ENCODE assay signal across 18 cellular contexts in the genomic region with DNA sequence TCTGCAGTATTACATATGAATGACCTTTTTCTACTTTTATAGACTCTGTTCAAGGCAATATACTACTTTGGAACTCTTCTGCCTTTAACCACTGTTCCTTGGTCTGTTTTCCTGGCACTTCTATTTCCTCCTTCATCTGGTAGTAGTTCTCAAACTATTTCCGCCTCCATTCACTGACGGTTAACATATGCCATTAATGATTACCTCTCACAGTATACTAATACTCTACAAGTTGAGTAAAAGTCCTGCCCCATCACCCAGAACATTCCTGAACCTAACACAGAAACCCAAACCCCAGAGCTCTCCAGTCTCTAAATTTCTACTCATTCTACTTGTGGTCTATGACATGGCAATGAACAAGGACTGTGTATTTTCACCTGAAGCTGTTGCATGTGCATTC. TPM values are rescaled to one million over a fixed set of nuclear protein-coding genes. Genes with fewer than 3 reads are reported as not detected.
DNase-seq lines count a peak whose midpoint lies in the region; ATAC-seq, FAIRE-seq and TF ChIP-seq lines count a peak whose summit lies in the region.
"Had no signal": no experiment of that assay in that cellular context is flagged by ENCODE, and none has a peak within 500 bp of the region (broad histone marks: within the 10 kb centered on the region; RNA-seq: fewer than 3 reads in every experiment).

No MANE protein-coding gene starts in this region.

- H3K27me3 ChIP-seq in astrocyte (ENCODE audit: insufficient read depth, low read length) (no peaks in the 10 kb centered on the region), dorsolateral prefrontal cortex (no peaks in the 10 kb centered on the region)
- H3K27me3 ChIP-seq: pancreas had no signal

- H2AFZ ChIP-seq in astrocyte (ENCODE audit: low read depth, low read length) = no peak overlapping the region

- peaks cover 4% of the 10 kb centered on the region for H3K36me3 ChIP-seq in astrocyte (ENCODE audit: insufficient read depth, low read length)
- H3K36me3 ChIP-seq: pancreas had no signal

- H3K4me1 Mint-ChIP-seq in astrocyte (ENCODE audit: low read depth, unreplicated experiment) (peaks cover 33% of the 10 kb centered on the region), nephron (peaks cover 23% of the 10 kb centered on the region)

- TF ChIP-seq CTCF in AG10803 (conservative IDR thresholded peaks at IDR 0.05; ENCODE audit: low read length) (no peak), astrocyte (IDR thresholded peaks at IDR 0.05; ENCODE audit: insufficient read depth, low read depth, low read length) (no peak), nephron (IDR thresholded peaks at IDR 0.05; ENCODE audit: unreplicated experiment in 3 of 3) (no peak), dorsolateral prefrontal cortex (IDR thresholded peaks at IDR 0.05 in 54 of 56, conservative IDR thresholded peaks at IDR 0.05 in 2 of 56; ENCODE audit: low read depth in 1 of 56, partially characterized antibody in 56 of 56) (no peak)

- H3K79me2 ChIP-seq in astrocyte (ENCODE audit: insufficient read depth, low read length) = peaks cover 94% of the 10 kb centered on the region

- intact Hi-C loops in dorsolateral prefrontal cortex (cut with DNase I) = loop anchor here in 1 of 2 donors (10.0 kb wide), 2 partner anchors 262 to 332 kb away; partner anchors contain the start of gene AAK1

- no peaks in the 10 kb centered on the region for H3K9me3 ChIP-seq in astrocyte (ENCODE audit: insufficient read depth, low read depth, low read length)
- H3K9me3 ChIP-seq: pancreas had no signal

- H3K27ac Mint-ChIP-seq in astrocyte (ENCODE audit: unreplicated experiment) = no peak overlapping the region
- peak overlapping the region; percentile 33 to 90 (median 61) for H3K27ac Mint-ChIP-seq in nephron
- H3K27ac Mint-ChIP-seq: activated CD4-positive, alpha-beta T cell treated with anti-CD3 and anti-CD28 coated beads, Interleukin-2, amount 10 ng/mL, durations not matched to agents 7 days and 5 days had no signal

- H3K4me2 ChIP-seq in astrocyte (ENCODE audit: low read length) = peak overlapping the region; percentile 9

- H3K4me3 ChIP-seq in AG10803 (ENCODE audit: low read length) (no peak overlapping the region), astrocyte (ENCODE audit: insufficient read depth, low read depth, low read length) (no peak overlapping the region), dorsolateral prefrontal cortex (no peak overlapping the region)
- H3K4me3 ChIP-seq: pancreas had no signal

- H3K27ac ChIP-seq in astrocyte (ENCODE audit: low read depth, low read length) (no peak overlapping the region), dorsolateral prefrontal cortex (no peak overlapping the region)
- H3K27ac ChIP-seq: C4-2B had no signal

- peak overlapping the region; percentile 2 for H3K4me3 Mint-ChIP-seq in astrocyte (ENCODE audit: unreplicated experiment)
- H3K4me3 Mint-ChIP-seq in nephron = peak overlapping the region in 1 of 3 experiments; percentile 7
- H3K4me3 Mint-ChIP-seq: activated CD4-positive, alpha-beta T cell treated with anti-CD3 and anti-CD28 coated beads, Interleukin-2, amount 10 ng/mL, durations not matched to agents 7 days and 5 days; immature natural killer cell had no signal

- H4K20me1 ChIP-seq in astrocyte (ENCODE audit: insufficient read depth, low read length) = peaks cover 82% of the 10 kb centered on the region

- FAIRE-seq in astrocyte (lab: Jason Lieb, UNC) = no peak
- FAIRE-seq: GM12891, pancreas had no signal

- H3K36me3 Mint-ChIP-seq in astrocyte (ENCODE audit: low read depth, unreplicated experiment) = peaks cover 4% of the 10 kb centered on the region
- peaks cover 27% of the 10 kb centered on the region for H3K36me3 Mint-ChIP-seq in nephron (ENCODE audit: low read depth)

- peaks cover 8% of the 10 kb centered on the region for H3K4me1 ChIP-seq in astrocyte (ENCODE audit: insufficient read depth, low read length)

- no peaks in the 10 kb centered on the region for H3K27me3 Mint-ChIP-seq in astrocyte (ENCODE audit: low read depth, unreplicated experiment)
- no peaks in the 10 kb centered on the region for H3K27me3 Mint-ChIP-seq in nephron (ENCODE audit: low read depth)
- H3K27me3 Mint-ChIP-seq: activated CD4-positive, alpha-beta T cell treated with anti-CD3 and anti-CD28 coated beads, Interleukin-2, amount 10 ng/mL, durations not matched to agents 7 days and 5 days had no signal

- no peaks in the 10 kb centered on the region for H3K9me3 Mint-ChIP-seq in astrocyte (ENCODE audit: unreplicated experiment)
- H3K9me3 Mint-ChIP-seq in nephron = no peaks in the 10 kb centered on the region
- H3K9me3 Mint-ChIP-seq: activated CD4-positive, alpha-beta T cell treated with anti-CD3 and anti-CD28 coated beads, Interleukin-2, amount 10 ng/mL, durations not matched to agents 7 days and 5 days; immature natural killer cell had no signal

- ATAC-seq in GM18907 (IDR thresholded peaks at IDR 0.05; ENCODE audit: unreplicated experiment) (peak; percentile 35), GM21825 (IDR thresholded peaks at IDR 0.05; ENCODE audit: unreplicated experiment) (no peak)
- ATAC-seq: pancreas had no signal

- no peak overlapping the region for H3K9ac ChIP-seq in astrocyte (ENCODE audit: low read length)

- peak; percentile 10 for DNase-seq in AG10803 (ENCODE audit: low read depth)
- DNase-seq in astrocyte (ENCODE audit: low read depth) = no peak
- no peak for DNase-seq in dorsolateral prefrontal cortex
- DNase-seq in NCI-H774 (lab: John Stamatoyannopoulos, UW) = no peak
- no peak for DNase-seq in NCI-H1694 treated with DMSO at 0.1 percent for 48 hours (lab: John Stamatoyannopoulos, UW)
- DNase-seq: activated CD4-positive, alpha-beta T cell treated with anti-CD3 and anti-CD28 coated beads, Interleukin-2, amount 10 ng/mL, durations not matched to agents 7 days and 5 days; activated effector memory CD4-positive, alpha-beta T cell treated with Interleukin-2 at 50 U/mL for 16 hours; effector memory CD4-positive, alpha-beta T cell; immature natural killer cell; mesendoderm; NCI-H2171; pancreas; Right ventricle myocardium superior had no signal

RNA-seq across cellular contexts. Expression of gene GFPT1, which starts 4.5 kb away (rescaled TPM):
- 126 and 137 TPM in 2 replicates for total RNA-seq in astrocyte
- 10 to 100 TPM; 18.0 to 44.5 (median 31.9) TPM for total RNA-seq in dorsolateral prefrontal cortex

RNA-seq across cellular contexts. Expression of gene NFU1, which starts 54.7 kb away (rescaled TPM):
- total RNA-seq in astrocyte (42.6 and 46.6 TPM in 2 replicates), dorsolateral prefrontal cortex (10 to 100 TPM; 27.9 to 60.5 (median 41.9) TPM)
